ENCODE assay signal across 9 cellular contexts in the genomic region with DNA sequence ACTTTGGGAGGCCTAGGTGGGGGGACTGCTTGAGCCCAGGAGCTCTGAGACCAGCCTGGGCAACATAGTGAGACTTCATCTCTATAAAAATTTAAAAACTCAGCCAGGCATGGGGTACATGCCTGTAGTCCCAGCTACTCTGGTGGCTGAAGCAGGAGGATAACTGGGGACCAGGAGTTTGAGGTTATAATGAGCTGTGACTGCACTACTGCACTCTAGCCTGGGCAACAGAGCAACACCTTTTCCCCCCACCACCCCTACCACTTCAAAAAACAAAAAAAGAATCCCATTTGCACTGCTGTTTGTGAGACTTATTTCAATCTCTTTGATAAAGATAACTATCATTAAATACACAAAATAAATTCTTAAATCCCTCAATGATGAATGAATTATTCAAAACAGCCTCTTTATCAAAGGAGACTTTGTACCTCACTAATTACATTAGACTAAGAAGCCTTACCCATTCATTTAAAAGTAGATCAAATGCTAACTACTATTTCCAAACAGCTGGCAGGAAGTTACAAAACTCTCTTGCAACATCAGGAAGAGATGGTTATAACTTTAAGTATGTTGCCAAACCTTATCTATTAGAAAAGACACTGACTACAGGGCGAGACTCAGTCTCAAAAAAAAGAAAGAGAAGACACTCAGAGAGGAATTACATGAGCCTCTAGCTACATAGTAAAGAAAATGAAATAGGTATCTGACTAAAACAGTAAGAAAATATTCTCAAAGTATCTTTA. TPM values are rescaled to one million over a fixed set of nuclear protein-coding genes. Genes with fewer than 3 reads are reported as not detected.
DNase-seq lines count a peak whose midpoint lies in the region; ATAC-seq and TF ChIP-seq lines count a peak whose summit lies in the region.
"Had no signal": no experiment of that assay in that cellular context is flagged by ENCODE, and none has a peak within 500 bp of the region (broad histone marks: within the 10 kb centered on the region; RNA-seq: fewer than 3 reads in every experiment).

No MANE protein-coding gene starts in this region.

- H3K27ac ChIP-seq in BLaER1 (no peak overlapping the region), body of pancreas (peak overlapping the region in 1 of 4 donors; percentile 32), vagina (no peak overlapping the region)

- H3K9me3 ChIP-seq in BLaER1 (peaks cover 9% of the 10 kb centered on the region), body of pancreas (no peaks in the 10 kb centered on the region), vagina (no peaks in the 10 kb centered on the region)

- H3K27ac Mint-ChIP-seq in memory B cell = peak overlapping the region; percentile 78
- H3K27ac Mint-ChIP-seq: activated T-helper 2 cell treated with anti-CD3 and anti-CD28 coated beads, Interferon-gamma antibody, Interleukin-2, Interleukin-4, amounts not matched to agents 10 μg/mL and 5 μg/mL and 100 μg/mL, durations not matched to agents 14 hours and 24 hours and 36 hours had no signal

- H3K36me3 ChIP-seq in BLaER1 (peaks cover 6% of the 10 kb centered on the region; the same call in 1 of the 2 replicates), body of pancreas (replicated peaks in 1 of 2; ENCODE audit: insufficient read depth in 1 of 2, low read depth in 2 of 2) (no peaks in the 10 kb centered on the region), vagina (no peaks in the 10 kb centered on the region)

- peak overlapping the region; percentile 36; the same call in 1 of the 2 replicates for H3K4me2 ChIP-seq in BLaER1

- no peaks in the 10 kb centered on the region for H3K27me3 Mint-ChIP-seq in memory B cell

- H3K36me3 Mint-ChIP-seq in memory B cell = peaks cover 4% of the 10 kb centered on the region

- no peak overlapping the region for H3K4me3 Mint-ChIP-seq in memory B cell

- intact Hi-C loops in body of pancreas (cut with DNase I) (no loop called here), vagina (cut with DNase I) (no loop called here)

- peaks cover 7% of the 10 kb centered on the region; the same call in 1 of the 2 replicates for H4K20me1 ChIP-seq in BLaER1

- TF ChIP-seq CTCF in body of pancreas (IDR thresholded peaks at IDR 0.05) (no peak), vagina (IDR thresholded peaks at IDR 0.05) (no peak)

- H3K4me3 ChIP-seq in BLaER1 = no peak overlapping the region
- no peak overlapping the region for H3K4me3 ChIP-seq in body of pancreas
- no peak overlapping the region for H3K4me3 ChIP-seq in vagina

- DNase-seq in LHCN-M2 (ENCODE audit: low read depth) (peak; percentile 72), body of pancreas (no peak), memory B cell (ENCODE audit: low spot score in 2 of 2) (no peak), vagina (ENCODE audit: extremely low spot score in 2 of 2) (no peak)

- TF ChIP-seq POLR2A in body of pancreas (IDR thresholded peaks at IDR 0.05) (no peak), vagina (IDR thresholded peaks at IDR 0.05) (no peak)

- ATAC-seq in body of pancreas = peak; percentile 30
- no peak for ATAC-seq in memory B cell (ENCODE audit: low read depth)
- no peak for ATAC-seq in GM21367 (IDR thresholded peaks at IDR 0.05; ENCODE audit: unreplicated experiment)
- ATAC-seq in GM19328 (IDR thresholded peaks at IDR 0.05; ENCODE audit: unreplicated experiment) = no peak
- ATAC-seq in HG03039 (IDR thresholded peaks at IDR 0.05; ENCODE audit: unreplicated experiment) = no peak

- WGBS in body of pancreas, 2 donors = 32 to 35% methylated on average over 1 of the region's 1 CpG

- H3K27me3 ChIP-seq in BLaER1 (no peaks in the 10 kb centered on the region), body of pancreas (no peaks in the 10 kb centered on the region), vagina (no peaks in the 10 kb centered on the region)

- H3K4me1 ChIP-seq in BLaER1 (peaks cover 13% of the 10 kb centered on the region), body of pancreas (peaks cover 23% of the 10 kb centered on the region), vagina (peaks cover 38% of the 10 kb centered on the region)

- H3K9ac ChIP-seq in BLaER1 = no peak overlapping the region

- peaks cover 17% of the 10 kb centered on the region for H3K4me1 Mint-ChIP-seq in memory B cell

- H3K9me3 Mint-ChIP-seq in memory B cell = no peaks in the 10 kb centered on the region

RNA-seq across cellular contexts. Expression of a gene that starts 14.7 kb away (rescaled TPM):
- 28.9 and 35.0 TPM in 2 replicates for total RNA-seq in LHCN-M2 (2014; rRNA removed)
- 5.2 TPM for polyA plus RNA-seq in LHCN-M2 (2012)
- 1 to 10 TPM; 4.0 to 8.6 TPM for total RNA-seq in body of pancreas
- total RNA-seq in vagina = 21.9 TPM
